ENCODE assay signal across 9 cellular contexts in the genomic region with DNA sequence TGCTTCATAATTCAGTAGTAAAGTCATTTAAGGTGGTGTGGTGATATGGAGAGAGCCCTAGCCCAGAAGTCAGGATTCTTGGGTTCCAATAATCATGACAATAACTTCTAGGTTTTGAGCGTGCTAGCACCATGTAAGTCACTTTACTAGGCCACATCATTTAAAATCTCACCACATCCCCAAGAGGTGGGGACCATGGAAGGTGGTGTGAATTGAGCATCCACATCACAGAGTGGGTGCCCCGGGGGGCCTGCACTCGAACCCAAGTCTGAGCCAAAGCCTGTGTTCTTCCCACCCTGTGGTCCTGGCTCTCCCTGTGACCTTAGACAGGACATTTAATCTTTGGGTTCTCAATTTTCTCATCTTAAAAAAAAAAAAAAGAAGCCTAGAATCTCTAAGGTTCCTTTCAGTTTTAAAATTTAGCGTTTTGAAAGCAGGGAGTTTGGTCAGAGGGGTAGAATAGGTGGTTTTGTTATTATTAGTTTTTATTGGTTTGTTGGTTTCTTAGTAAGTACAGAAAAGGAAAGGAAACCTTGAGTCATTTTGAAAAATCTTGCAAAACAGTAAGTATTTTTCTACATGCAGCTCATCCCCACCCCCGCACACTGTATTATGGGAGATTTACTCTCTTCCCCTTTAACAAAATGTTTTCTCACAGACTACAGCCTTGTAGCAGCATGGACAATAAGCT. TPM values are rescaled to one million over a fixed set of nuclear protein-coding genes. Genes with fewer than 3 reads are reported as not detected.
A peak's percentile ranks its signal among the peaks of the same experiment; 100 is the strongest.
DNase-seq lines count a peak whose midpoint lies in the region; ATAC-seq, FAIRE-seq and TF ChIP-seq lines count a peak whose summit lies in the region.
"Had no signal": no experiment of that assay in that cellular context is flagged by ENCODE, and none has a peak within 500 bp of the region (broad histone marks: within the 10 kb centered on the region; RNA-seq: fewer than 3 reads in every experiment).

No MANE protein-coding gene starts in this region.

- no peak for TF ChIP-seq CTCF in thoracic aorta (IDR thresholded peaks at IDR 0.05)

- H3K36me3 ChIP-seq in thoracic aorta = no peaks in the 10 kb centered on the region

- H3K4me3 ChIP-seq in thoracic aorta = peak overlapping the region; percentile 46
- H3K4me3 ChIP-seq: body of pancreas had no signal

- no peak for FAIRE-seq in urothelium cell line (lab: Jason Lieb, UNC)

- ATAC-seq in HG03432 (IDR thresholded peaks at IDR 0.05; ENCODE audit: unreplicated experiment) (peak; percentile 91), left colon (peak; percentile 22), thoracic aorta (ENCODE audit: insufficient number of reproducible peaks, low FRiP score, low read depth) (peak; percentile 64)
- ATAC-seq: body of pancreas had no signal

- no peaks in the 10 kb centered on the region for H3K9me3 ChIP-seq in thoracic aorta
- H3K9me3 ChIP-seq: body of pancreas had no signal

- intact Hi-C loops in left colon (cut with DNase I, micrococcal nuclease) = no loop called here

- H3K4me1 ChIP-seq in thoracic aorta (ENCODE audit: control insufficient read depth in 1 of 2, low read depth in 2 of 2) = peaks cover 39 to 48% of the 10 kb centered on the region in 2 donors

- H3K27ac ChIP-seq in thoracic aorta = peak overlapping the region; percentile 79 to 89

- DNase-seq in stimulated activated naive CD4-positive, alpha-beta T cell treated with Interleukin-2 at 50 U/mL for 16 hours (lab: John Stamatoyannopoulos, UW) = peak; percentile 57
- DNase-seq in stimulated activated naive CD4-positive, alpha-beta T cell (lab: John Stamatoyannopoulos, UW) = no peak
- DNase-seq in activated CD8-positive, alpha-beta memory T cell treated with anti-CD3 and anti-CD28 coated beads, Interleukin-2, amount 50 U/mL, for 48 hours = peak; percentile 78
- DNase-seq in left colon (peak in 1 of 2 donors; percentile 26), thoracic aorta (ENCODE audit: low spot score) (no peak), urothelium cell line (ENCODE audit: low spot score) (no peak), GOT3 (lab: John Stamatoyannopoulos, UW) (no peak)

- no peaks in the 10 kb centered on the region for H3K27me3 ChIP-seq in thoracic aorta (replicated peaks; ENCODE audit: insufficient read depth)
- H3K27me3 ChIP-seq: body of pancreas had no signal

RNA-seq across cellular contexts. Expression of gene ARMC2, which starts 26.4 kb away (rescaled TPM):
- 1 to 10 TPM; 3.4 to 3.8 TPM for total RNA-seq in left colon
- total RNA-seq in thoracic aorta = 10 to 100 TPM; 11.5 to 22.5 TPM

Comparison
In these comparisons a context has a peak if more than half of its experiments do, and no peak if none do; other contexts are left out.
1. DNase-seq: peak in stimulated activated naive CD4-positive, alpha-beta T cell treated with Interleukin-2 at 50 U/mL for 16 hours (single experiment) and activated CD8-positive, alpha-beta memory T cell treated with anti-CD3 and anti-CD28 coated beads, Interleukin-2, amount 50 U/mL, for 48 hours (single experiment); none in stimulated activated naive CD4-positive, alpha-beta T cell (0 of 6), thoracic aorta (single experiment), urothelium cell line (single experiment) and GOT3 (single experiment).
2. ATAC-seq: peak in every context shown above with its lines; median percentile 91 in HG03432; 64 in thoracic aorta; 22 in left colon.